Comparison of ENCODE assay signal across 26 cellular contexts in the genomic region with DNA sequence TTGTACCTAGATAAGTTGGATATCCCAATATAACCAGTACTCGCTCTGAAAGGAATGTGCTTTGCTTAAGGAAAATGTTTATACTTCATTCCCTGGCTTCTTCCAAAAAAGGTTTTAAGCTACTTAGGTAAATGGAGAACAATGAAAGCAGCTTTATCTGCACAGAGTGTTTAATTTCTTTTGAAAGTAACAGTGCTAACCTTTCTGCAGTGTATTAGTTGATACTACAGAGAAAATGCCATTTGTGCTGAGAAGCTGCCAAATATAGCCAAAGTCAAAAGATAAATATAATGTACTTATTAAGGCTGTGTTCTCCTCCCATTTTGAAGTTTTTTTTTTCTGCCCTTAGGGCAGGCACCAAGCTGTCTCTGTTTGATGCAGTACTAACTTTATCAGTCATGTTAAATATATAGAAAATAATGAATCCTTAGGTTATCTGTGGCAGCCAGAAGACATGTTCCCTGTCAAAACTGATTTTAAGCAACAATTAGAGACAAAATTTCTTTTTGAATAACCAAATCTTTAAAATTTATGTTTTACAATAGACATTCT.
"Had no signal": no experiment of that assay in that cellular context is flagged by ENCODE, and none has a peak within 500 bp of the region (broad histone marks: within the 10 kb centered on the region; RNA-seq: fewer than 3 reads in every experiment).

No MANE protein-coding gene starts in this region.

- H3K27ac Mint-ChIP-seq: activated CD4-positive, alpha-beta memory T cell treated with anti-CD3 and anti-CD28 coated beads, Interleukin-2, amount 10 ng/mL, durations not matched to agents 7 days and 5 days; activated naive CD4-positive, alpha-beta T cell treated with anti-CD3 and anti-CD28 coated beads for 36 hours; activated naive CD8-positive, alpha-beta T cell; activated T-helper 17 cell treated with anti-CD3 and anti-CD28 coated beads, Interleukin-2, amount 50 U/mL, for 72 hours; brain had no signal

- H3K27me3 Mint-ChIP-seq: activated CD4-positive, alpha-beta memory T cell treated with anti-CD3 and anti-CD28 coated beads, Interleukin-2, amount 10 ng/mL, durations not matched to agents 7 days and 5 days; activated naive CD8-positive, alpha-beta T cell; activated T-helper 17 cell treated with anti-CD3 and anti-CD28 coated beads, Interleukin-2, amount 50 U/mL, for 72 hours; brain; central memory CD8-positive, alpha-beta T cell had no signal

- DNase-seq: activated CD4-positive, alpha-beta memory T cell treated with anti-CD3 and anti-CD28 coated beads, Interleukin-2, amount 10 ng/mL, durations not matched to agents 7 days and 5 days; activated CD4-positive, alpha-beta T cell treated with anti-CD3 and anti-CD28 coated beads, Interleukin-2, amount 50 U/mL, for 1 hour; activated CD4-positive, CD25-positive, alpha-beta regulatory T cell; activated gamma-delta T cell; activated naive CD4-positive, alpha-beta T cell treated with anti-CD3 and anti-CD28 coated beads for 36 hours; activated T-cell treated with anti-CD3 and anti-CD28 coated beads for 4 hours; activated T-cell treated with anti-CD3 and anti-CD28 coated beads, Interleukin-2, amount 50 U/mL, for 48 hours; amygdala; MM.1S; NCI-H1694; NCI-H2029; NCI-H2107; NCI-H2171 treated with DMSO at 0.1 percent for 48 hours; NCI-H226; NCI-H526; NCI-H82; Peyer's patch; SHP77; T-helper 1 cell had no signal

- H3K36me3 Mint-ChIP-seq: activated naive CD8-positive, alpha-beta T cell; brain had no signal

- ATAC-seq: activated T-helper 17 cell treated with anti-CD3 and anti-CD28 coated beads, Interleukin-2, amount 50 U/mL, for 72 hours had no signal

- H3K36me3 ChIP-seq: Peyer's patch, SJSA1 had no signal

- H3K4me1 ChIP-seq: Peyer's patch, SJSA1 had no signal

- H3K9me3 Mint-ChIP-seq: activated CD4-positive, alpha-beta memory T cell treated with anti-CD3 and anti-CD28 coated beads, Interleukin-2, amount 10 ng/mL, durations not matched to agents 7 days and 5 days; activated naive CD4-positive, alpha-beta T cell treated with anti-CD3 and anti-CD28 coated beads for 36 hours; activated T-helper 17 cell treated with anti-CD3 and anti-CD28 coated beads, Interleukin-2, amount 50 U/mL, for 72 hours; brain had no signal

- H3K9me3 ChIP-seq: Peyer's patch, SJSA1 had no signal

- H3K4me1 Mint-ChIP-seq: activated CD4-positive, alpha-beta memory T cell treated with anti-CD3 and anti-CD28 coated beads, Interleukin-2, amount 10 ng/mL, durations not matched to agents 7 days and 5 days; activated T-helper 17 cell treated with anti-CD3 and anti-CD28 coated beads, Interleukin-2, amount 50 U/mL, for 72 hours; brain; central memory CD8-positive, alpha-beta T cell had no signal

- H3K27ac ChIP-seq: Peyer's patch, RWPE1, SJSA1, VCaP had no signal

- H3K4me3 Mint-ChIP-seq: activated CD4-positive, alpha-beta memory T cell treated with anti-CD3 and anti-CD28 coated beads, Interleukin-2, amount 10 ng/mL, durations not matched to agents 7 days and 5 days; activated naive CD4-positive, alpha-beta T cell treated with anti-CD3 and anti-CD28 coated beads for 36 hours; activated naive CD8-positive, alpha-beta T cell; activated T-helper 17 cell treated with anti-CD3 and anti-CD28 coated beads, Interleukin-2, amount 50 U/mL, for 72 hours; brain; central memory CD8-positive, alpha-beta T cell had no signal

- H3K4me3 ChIP-seq: Peyer's patch, SJSA1 had no signal

- H3K27me3 ChIP-seq: Peyer's patch, SJSA1 had no signal
